Comparison of ENCODE assay signal across 16 cellular contexts in the genomic region with DNA sequence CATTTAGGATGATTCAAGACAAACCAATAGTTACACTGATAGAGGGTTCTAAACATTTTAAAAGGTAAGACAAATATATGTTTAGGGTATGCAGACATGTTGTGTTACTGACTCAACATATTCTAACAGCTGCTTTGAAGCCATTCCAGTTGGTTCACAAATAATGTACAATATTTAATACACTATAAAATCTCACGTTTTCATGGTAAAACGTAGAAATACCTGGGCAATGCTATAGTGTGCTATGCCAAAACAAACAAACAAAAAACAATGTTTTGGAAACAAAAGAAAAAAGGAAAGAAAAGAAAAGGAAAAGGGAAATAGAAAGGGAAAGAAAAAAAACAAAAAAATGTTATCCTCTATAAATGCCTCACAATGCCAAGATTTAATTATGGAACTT.
"Had no signal": no experiment of that assay in that cellular context is flagged by ENCODE, and none has a peak within 500 bp of the region (broad histone marks: within the 10 kb centered on the region; RNA-seq: fewer than 3 reads in every experiment).

No MANE protein-coding gene starts in this region.

- H3K27ac Mint-ChIP-seq: endodermal cell; naive thymus-derived CD8-positive, alpha-beta T cell had no signal

- ATAC-seq: esophagus mucosa; left lung; lower lobe of right lung; naive thymus-derived CD8-positive, alpha-beta T cell; sciatic nerve had no signal

- DNase-seq: cerebellar nuclear complex; effector CD4-positive, alpha-beta T cell; endodermal cell; gastrocnemius medialis; left lung; lower lobe of right lung; mesendoderm; naive thymus-derived CD8-positive, alpha-beta T cell; posterior cingulate gyrus; stimulated activated CD4-positive, alpha-beta T cell treated with anti-CD3 and anti-CD28 coated beads, Interleukin-2, amount 100 ng/mL, for 24 hours; stimulated activated CD4-positive, alpha-beta T cell treated with anti-CD3 and anti-CD28 coated beads, Interleukin-4, amount 100 ng/mL, for 4 hours; stimulated activated naive CD4-positive, alpha-beta T cell treated with Interleukin-2 at 50 U/mL for 16 hours; trophoblast cell had no signal

- H3K36me3 ChIP-seq: gastrocnemius medialis, left lung, lower lobe of right lung had no signal

- H3K4me3 ChIP-seq: gastrocnemius medialis, left lung, lower lobe of right lung, skin epidermis had no signal

- H3K9me3 ChIP-seq: gastrocnemius medialis, left lung, lower lobe of right lung had no signal

- H3K9me3 Mint-ChIP-seq: endodermal cell; naive thymus-derived CD8-positive, alpha-beta T cell had no signal

- H3K27me3 ChIP-seq: gastrocnemius medialis, left lung had no signal

- H3K4me3 Mint-ChIP-seq: endodermal cell; naive thymus-derived CD8-positive, alpha-beta T cell had no signal

- H3K36me3 Mint-ChIP-seq: naive thymus-derived CD8-positive, alpha-beta T cell had no signal

- H3K27ac ChIP-seq: left lung, lower lobe of right lung had no signal
